27 cellular contexts compared by ENCODE assay signal in the genomic region with DNA sequence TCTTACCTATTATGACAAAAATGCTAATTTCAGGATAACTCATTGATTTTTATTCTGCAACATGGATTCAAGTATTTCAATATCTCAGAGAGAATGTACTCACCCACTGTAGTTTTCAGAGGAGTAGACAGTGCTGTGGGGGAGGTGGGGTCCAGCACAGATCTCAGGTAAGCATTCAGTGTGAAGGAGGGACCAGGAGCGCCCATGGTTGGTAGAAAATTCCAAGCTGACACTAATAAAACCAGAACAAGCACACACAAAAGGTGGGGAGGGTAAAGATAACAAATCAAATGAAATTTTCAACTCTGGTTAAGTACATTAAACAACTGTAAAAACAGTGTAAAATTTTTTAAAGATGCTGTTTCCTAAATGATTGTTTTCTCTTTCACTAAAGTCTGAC.
"Had no signal": no experiment of that assay in that cellular context is flagged by ENCODE, and none has a peak within 500 bp of the region (broad histone marks: within the 10 kb centered on the region; RNA-seq: fewer than 3 reads in every experiment).

No MANE protein-coding gene starts in this region.

- DNase-seq: activated CD4-positive, alpha-beta memory T cell treated with anti-CD3 and anti-CD28 coated beads for 36 hours; activated CD4-positive, alpha-beta T cell treated with anti-CD3 and anti-CD28 coated beads for 36 hours; activated CD4-positive, alpha-beta T cell treated with anti-CD3 and anti-CD28 coated beads, Interleukin-2, amount 10 ng/mL, durations not matched to agents 24 days and 14 days; activated CD4-positive, CD25-positive, alpha-beta regulatory T cell; activated CD4-positive, CD25-positive, alpha-beta regulatory T cell treated with anti-CD3 and anti-CD28 coated beads, Interleukin-2, amount 50 U/mL, for 72 hours; activated CD8-positive, alpha-beta memory T cell treated with anti-CD3 and anti-CD28 coated beads, Interleukin-2, amount 10 ng/mL, durations not matched to agents 7 days and 5 days; activated CD8-positive, alpha-beta memory T cell treated with anti-CD3 and anti-CD28 coated beads, Interleukin-2, amount 50 U/mL, for 4 hours; activated CD8-positive, alpha-beta T cell treated with anti-CD3 and anti-CD28 coated beads, Interleukin-2, amount 10 ng/mL, durations not matched to agents 7 days and 5 days; activated effector memory CD4-positive, alpha-beta T cell treated with anti-CD3 and anti-CD28 coated beads, Interleukin-2, amount 50 U/mL, for 16 hours; activated naive CD4-positive, alpha-beta T cell treated with anti-CD3 and anti-CD28 coated beads for 36 hours; activated naive CD8-positive, alpha-beta T cell treated with anti-CD3 and anti-CD28 coated beads for 36 hours; activated T-cell treated with anti-CD3 and anti-CD28 coated beads, Interleukin-2, amount 50 U/mL, for 1 hour; activated T-cell treated with anti-CD3 and anti-CD28 coated beads, Interleukin-2, amount 50 U/mL, for 48 hours; central memory CD4-positive, alpha-beta T cell; colonic mucosa; effector CD8-positive, alpha-beta T cell; foreskin fibroblast; heart left ventricle; T-helper 2 cell had no signal

- H3K36me3 ChIP-seq: ascending aorta, breast epithelium, cardiac muscle cell, colonic mucosa, heart left ventricle had no signal

- H3K27me3 Mint-ChIP-seq: activated CD4-positive, alpha-beta memory T cell treated with anti-CD3 and anti-CD28 coated beads for 36 hours; activated CD4-positive, alpha-beta T cell treated with anti-CD3 and anti-CD28 coated beads, Interleukin-2, amount 10 ng/mL, durations not matched to agents 24 days and 14 days had no signal

- H3K4me1 ChIP-seq: ascending aorta, breast epithelium, colonic mucosa, heart left ventricle had no signal

- H3K9me3 Mint-ChIP-seq: activated CD4-positive, alpha-beta T cell treated with anti-CD3 and anti-CD28 coated beads, Interleukin-2, amount 10 ng/mL, durations not matched to agents 24 days and 14 days; activated T-helper 1 cell treated with anti-CD3 and anti-CD28 coated beads, Interleukin-12 subunit alpha, Interleukin-12 subunit beta, Interleukin-2, Interleukin-4 antibody, amounts not matched to agents 30 ng/mL and 10 ng/mL and 1 ng/mL, durations not matched to agents 14 hours and 24 hours and 36 hours had no signal

- H3K27me3 ChIP-seq: ascending aorta, breast epithelium, cardiac muscle cell, colonic mucosa, heart left ventricle had no signal

- ATAC-seq: activated CD4-positive, alpha-beta T cell treated with anti-CD3 and anti-CD28 coated beads for 36 hours; activated CD8-positive, alpha-beta memory T cell treated with anti-CD3 and anti-CD28 coated beads, Interleukin-2, amount 10 ng/mL, durations not matched to agents 7 days and 5 days; activated CD8-positive, alpha-beta T cell treated with anti-CD3 and anti-CD28 coated beads, Interleukin-2, amount 10 ng/mL, durations not matched to agents 7 days and 5 days; esophagus mucosa; heart left ventricle had no signal

- H3K4me3 ChIP-seq: ascending aorta, breast epithelium, cardiac muscle cell, colonic mucosa, heart left ventricle had no signal

- H3K4me3 Mint-ChIP-seq: activated CD4-positive, alpha-beta memory T cell treated with anti-CD3 and anti-CD28 coated beads for 36 hours; activated CD4-positive, alpha-beta T cell treated with anti-CD3 and anti-CD28 coated beads for 36 hours; activated CD4-positive, alpha-beta T cell treated with anti-CD3 and anti-CD28 coated beads, Interleukin-2, amount 10 ng/mL, durations not matched to agents 24 days and 14 days; activated CD8-positive, alpha-beta memory T cell treated with anti-CD3 and anti-CD28 coated beads, Interleukin-2, amount 10 ng/mL, durations not matched to agents 7 days and 5 days; activated CD8-positive, alpha-beta T cell treated with anti-CD3 and anti-CD28 coated beads, Interleukin-2, amount 10 ng/mL, durations not matched to agents 7 days and 5 days; activated naive CD4-positive, alpha-beta T cell treated with anti-CD3 and anti-CD28 coated beads for 36 hours; activated naive CD4-positive, alpha-beta T cell treated with anti-CD3 and anti-CD28 coated beads, Interleukin-2, amount 50 U/mL, for 24 hours; activated naive CD8-positive, alpha-beta T cell treated with anti-CD3 and anti-CD28 coated beads for 36 hours; activated T-helper 1 cell treated with anti-CD3 and anti-CD28 coated beads, Interleukin-12 subunit alpha, Interleukin-12 subunit beta, Interleukin-2, Interleukin-4 antibody, amounts not matched to agents 30 ng/mL and 10 ng/mL and 1 ng/mL, durations not matched to agents 14 hours and 24 hours and 36 hours; brain had no signal

- H3K9me3 ChIP-seq: ascending aorta, colonic mucosa had no signal

- H3K36me3 Mint-ChIP-seq: activated CD4-positive, alpha-beta memory T cell treated with anti-CD3 and anti-CD28 coated beads for 36 hours; activated CD8-positive, alpha-beta memory T cell treated with anti-CD3 and anti-CD28 coated beads, Interleukin-2, amount 10 ng/mL, durations not matched to agents 7 days and 5 days; activated naive CD4-positive, alpha-beta T cell treated with anti-CD3 and anti-CD28 coated beads, Interleukin-2, amount 50 U/mL, for 24 hours; activated naive CD8-positive, alpha-beta T cell treated with anti-CD3 and anti-CD28 coated beads for 36 hours had no signal

- H3K4me1 Mint-ChIP-seq: activated CD4-positive, alpha-beta T cell treated with anti-CD3 and anti-CD28 coated beads for 36 hours; activated CD4-positive, alpha-beta T cell treated with anti-CD3 and anti-CD28 coated beads, Interleukin-2, amount 10 ng/mL, durations not matched to agents 24 days and 14 days; activated CD8-positive, alpha-beta memory T cell treated with anti-CD3 and anti-CD28 coated beads, Interleukin-2, amount 10 ng/mL, durations not matched to agents 7 days and 5 days; activated naive CD4-positive, alpha-beta T cell treated with anti-CD3 and anti-CD28 coated beads, Interleukin-2, amount 50 U/mL, for 24 hours; activated naive CD8-positive, alpha-beta T cell treated with anti-CD3 and anti-CD28 coated beads for 36 hours had no signal

- H3K27ac ChIP-seq: ascending aorta, breast epithelium, cardiac muscle cell, colonic mucosa, heart left ventricle had no signal

- H3K27ac Mint-ChIP-seq: activated CD4-positive, alpha-beta memory T cell treated with anti-CD3 and anti-CD28 coated beads for 36 hours; activated CD4-positive, alpha-beta T cell treated with anti-CD3 and anti-CD28 coated beads for 36 hours; activated CD4-positive, alpha-beta T cell treated with anti-CD3 and anti-CD28 coated beads, Interleukin-2, amount 10 ng/mL, durations not matched to agents 24 days and 14 days; activated CD8-positive, alpha-beta memory T cell treated with anti-CD3 and anti-CD28 coated beads, Interleukin-2, amount 10 ng/mL, durations not matched to agents 7 days and 5 days; activated CD8-positive, alpha-beta T cell treated with anti-CD3 and anti-CD28 coated beads, Interleukin-2, amount 10 ng/mL, durations not matched to agents 7 days and 5 days; activated naive CD4-positive, alpha-beta T cell treated with anti-CD3 and anti-CD28 coated beads for 36 hours; activated naive CD4-positive, alpha-beta T cell treated with anti-CD3 and anti-CD28 coated beads, Interleukin-2, amount 50 U/mL, for 24 hours; activated naive CD8-positive, alpha-beta T cell treated with anti-CD3 and anti-CD28 coated beads for 36 hours; activated T-helper 1 cell treated with anti-CD3 and anti-CD28 coated beads, Interleukin-12 subunit alpha, Interleukin-12 subunit beta, Interleukin-2, Interleukin-4 antibody, amounts not matched to agents 30 ng/mL and 10 ng/mL and 1 ng/mL, durations not matched to agents 14 hours and 24 hours and 36 hours; activated T-helper 2 cell treated with anti-CD3 and anti-CD28 coated beads, Interferon-gamma antibody, Interleukin-2, Interleukin-4, amounts not matched to agents 10 μg/mL and 5 μg/mL and 100 μg/mL, durations not matched to agents 14 hours and 24 hours and 36 hours; brain had no signal
